ENCODE assay signal across 9 cellular contexts in genomic region chr1:111615874-111616715, GRCh38. TPM values are rescaled to one million over a fixed set of nuclear protein-coding genes. Genes with fewer than 3 reads are reported as not detected.
A peak's percentile ranks its signal among the peaks of the same experiment; 100 is the strongest.
DNase-seq lines count a peak whose midpoint lies in the region; ATAC-seq and TF ChIP-seq lines count a peak whose summit lies in the region.
"Had no signal": no experiment of that assay in that cellular context is flagged by ENCODE, and none has a peak within 500 bp of the region (broad histone marks: within the 10 kb centered on the region; RNA-seq: fewer than 3 reads in every experiment).

No MANE protein-coding gene starts in this region.

- POLR2A ChIA-PET in CD8-positive, alpha-beta T cell (lab: Charles Lee): interaction anchor here (0.6 to 2.1 kb wide), 8 partner anchors 10 to 109 kb away, joined by 3 to 26 read pairs (median 4); no protein-coding TSS in a partner anchor

- H3K9me3 Mint-ChIP-seq in CD8-positive, alpha-beta T cell: no peaks in the 10 kb centered on the region

- no peak for TF ChIP-seq POLR2A in gastrocnemius medialis (IDR thresholded peaks at IDR 0.05)

- no peaks in the 10 kb centered on the region for H3K36me3 ChIP-seq in CD8-positive, alpha-beta T cell (ENCODE audit: insufficient read depth, low read length)
- no peaks in the 10 kb centered on the region for H3K36me3 ChIP-seq in gastrocnemius medialis
- H3K36me3 ChIP-seq: thoracic aorta had no signal

- no peak for TF ChIP-seq CTCF in CD8-positive, alpha-beta T cell (IDR thresholded peaks at IDR 0.05)
- no peak for TF ChIP-seq CTCF in gastrocnemius medialis (IDR thresholded peaks at IDR 0.05 in 4 of 5, conservative IDR thresholded peaks at IDR 0.05 in 1 of 5)

- H3K4me1 ChIP-seq in CD8-positive, alpha-beta T cell (ENCODE audit: insufficient read depth, low read length): peaks cover 23% of the 10 kb centered on the region
- peaks cover 11 to 13% of the 10 kb centered on the region in 2 donors for H3K4me1 ChIP-seq in gastrocnemius medialis

- intact Hi-C loops in CD8-positive, alpha-beta T cell (cut with DNase I, micrococcal nuclease): loop anchor here (5.0 to 10.0 kb wide), 3 partner anchors 41 to 1281 kb away; partner anchors contain the start of gene RBM15 (in 1 of the 2)
- intact Hi-C loops in gastrocnemius medialis (cut with DNase I; ENCODE audit: low total_unique reads): no loop called here

- no peaks in the 10 kb centered on the region for H3K27me3 ChIP-seq in CD8-positive, alpha-beta T cell (ENCODE audit: insufficient read depth, low read length)
- no peaks in the 10 kb centered on the region for H3K27me3 ChIP-seq in gastrocnemius medialis

- in situ Hi-C loops in gastrocnemius medialis (cut with MboI; ENCODE audit: low sequenced_read_pairs in 4 of 4): no loop called here

- CTCF ChIA-PET in CD8-positive, alpha-beta T cell (lab: Charles Lee): interaction anchor here (1.1 to 2.6 kb wide), 7 partner anchors 10 to 108 kb away, joined by 3 to 13 read pairs (median 5); no protein-coding TSS in a partner anchor

- H3K9me3 ChIP-seq in CD8-positive, alpha-beta T cell (ENCODE audit: low read length): no peaks in the 10 kb centered on the region
- no peaks in the 10 kb centered on the region for H3K9me3 ChIP-seq in gastrocnemius medialis
- H3K9me3 ChIP-seq: thoracic aorta had no signal

- no peak overlapping the region for H3K27ac ChIP-seq in CD8-positive, alpha-beta T cell (ENCODE audit: low read depth, low read length)
- no peak overlapping the region for H3K27ac ChIP-seq in gastrocnemius medialis
- H3K27ac ChIP-seq: thoracic aorta had no signal

- peaks cover 42% of the 10 kb centered on the region for H3K4me1 Mint-ChIP-seq in CD8-positive, alpha-beta T cell (ENCODE audit: low read depth)

- peak overlapping the region; percentile 90 for H3K27ac Mint-ChIP-seq in CD8-positive, alpha-beta T cell

- peak in 4 of 7 experiments; percentile 27 to 56 (median 38) for DNase-seq in CD8-positive, alpha-beta T cell
- DNase-seq in Kasumi-1 (lab: John Stamatoyannopoulos, UW) (peak; percentile 87 to 89), gastrocnemius medialis (no peak), cortex of kidney (lab: John Stamatoyannopoulos, UW) (no peak)
- peak; percentile 41 for DNase-seq in activated gamma-delta T cell treated with anti-CD3 and anti-CD28 coated beads, Interleukin-2, amount 50 U/mL, for 16 hours (ENCODE audit: low read depth)

- peaks cover 5% of the 10 kb centered on the region for H3K36me3 Mint-ChIP-seq in CD8-positive, alpha-beta T cell

- peak; percentile 20 for ATAC-seq in CD8-positive, alpha-beta T cell
- ATAC-seq in GM21381 (IDR thresholded peaks at IDR 0.05; ENCODE audit: unreplicated experiment): peak; percentile 36
- ATAC-seq in GM19324 (IDR thresholded peaks at IDR 0.05; ENCODE audit: low FRiP score, unreplicated experiment): no peak
- no peak for ATAC-seq in gastrocnemius medialis
- no peak for ATAC-seq in esophagus mucosa

- H3K4me3 ChIP-seq in CD8-positive, alpha-beta T cell (ENCODE audit: low read depth, low read length): no peak overlapping the region
- H3K4me3 ChIP-seq in gastrocnemius medialis: no peak overlapping the region
- H3K4me3 ChIP-seq: thoracic aorta had no signal

- H3K4me3 Mint-ChIP-seq in CD8-positive, alpha-beta T cell: peak overlapping the region; percentile 68

- H3K27me3 Mint-ChIP-seq in CD8-positive, alpha-beta T cell (ENCODE audit: low read depth): no peaks in the 10 kb centered on the region

RNA-seq across cellular contexts. Expression of gene RAP1A, which starts 3.5 kb away (rescaled TPM):
- total RNA-seq in CD8-positive, alpha-beta T cell: 10 to 100 TPM; 63.4 to 68.5 TPM
- total RNA-seq in gastrocnemius medialis (10 to 100 TPM; 49.4 to 72.1 (median 57.9) TPM), esophagus mucosa (36.0 TPM)

Comparison
In these comparisons a context has a peak if more than half of its experiments do, and no peak if none do; other contexts are left out.
1. ATAC-seq: peak in CD8-positive, alpha-beta T cell (single experiment) and GM21381 (single experiment); none in GM19324 (single experiment), gastrocnemius medialis (0 of 2) and esophagus mucosa (single experiment).
2. DNase-seq: peak in CD8-positive, alpha-beta T cell (4 of 7), Kasumi-1 (2 of 2) and activated gamma-delta T cell treated with anti-CD3 and anti-CD28 coated beads, Interleukin-2, amount 50 U/mL, for 16 hours (single experiment); none in gastrocnemius medialis (0 of 2) and cortex of kidney (single experiment).